8 cellular contexts compared by ENCODE assay signal in genomic region chr9:13088734-13089427, GRCh38.
DNase-seq lines count a peak whose midpoint lies in the region; ATAC-seq and TF ChIP-seq lines count a peak whose summit lies in the region.

No MANE protein-coding gene starts in this region.

- H3K27ac ChIP-seq in right cardiac atrium (ENCODE audit: low read length) (no peak overlapping the region), smooth muscle cell (ENCODE audit: low read depth) (no peak overlapping the region)

- POLR2A ChIA-PET in WTC11 (lab: Charles Lee): interaction anchor here (0.6 to 1.0 kb wide), 3 partner anchors 15 to 344 kb away, joined by 3 read pairs; no protein-coding TSS in a partner anchor

- no peaks in the 10 kb centered on the region for H4K20me1 ChIP-seq in smooth muscle cell (ENCODE audit: low read depth)

- DNase-seq in GM03348 (ENCODE audit: low spot score) (peak; percentile 85), NCI-H2107 treated with DMSO at 0.1 percent for 48 hours (lab: John Stamatoyannopoulos, UW; ENCODE audit: unreplicated experiment) (peak; percentile 77), WTC11 (ENCODE audit: low spot score) (peak; percentile 51), right cardiac atrium (peak in 2 of 3 donors; percentile 19 to 58), smooth muscle cell (lab: John Stamatoyannopoulos, UW; ENCODE audit: unreplicated experiment) (no peak), T-helper 17 cell (no peak)

- H3K4me3 Mint-ChIP-seq in WTC11 (no peak overlapping the region), T-helper 17 cell (no peak overlapping the region)

- intact Hi-C loops in right cardiac atrium (cut with DNase I): loop anchor here in 1 of 4 donors (10.0 kb wide), 1 partner anchor 364 kb away; no protein-coding TSS in a partner anchor

- H3K4me3 ChIP-seq in right cardiac atrium (ENCODE audit: low read length) (no peak overlapping the region), smooth muscle cell (peak overlapping the region; percentile 46)

- H3K9me3 ChIP-seq in right cardiac atrium (ENCODE audit: control insufficient read depth, low read length): no peaks in the 10 kb centered on the region
- no peaks in the 10 kb centered on the region for H3K9me3 ChIP-seq in smooth muscle cell (replicated peaks; ENCODE audit: low read depth)
- no peaks in the 10 kb centered on the region for H3K9me3 ChIP-seq in T-helper 17 cell (ENCODE audit: control insufficient read depth, low read length, poor library complexity, severe bottlenecking)

- H2AFZ ChIP-seq in smooth muscle cell (ENCODE audit: low read depth): peak overlapping the region; percentile 74

- H3K27ac Mint-ChIP-seq in WTC11 (no peak overlapping the region), T-helper 17 cell (no peak overlapping the region)

- peak overlapping the region; percentile 85 for H3K4me2 ChIP-seq in smooth muscle cell

- H3K36me3 Mint-ChIP-seq in WTC11 (no peaks in the 10 kb centered on the region), T-helper 17 cell (ENCODE audit: low read depth) (no peaks in the 10 kb centered on the region)

- TF ChIP-seq CTCF in WTC11 (IDR thresholded peaks at IDR 0.05): peak; percentile 65
- peak; percentile 69 for TF ChIP-seq CTCF in smooth muscle cell (IDR thresholded peaks at IDR 0.05; ENCODE audit: borderline replicate concordance, insufficient read depth, poor library complexity, severe bottlenecking)

- no peaks in the 10 kb centered on the region for H3K4me1 ChIP-seq in right cardiac atrium (ENCODE audit: control insufficient read depth, insufficient read depth, low read length)
- H3K4me1 ChIP-seq in smooth muscle cell (ENCODE audit: low read depth): peaks cover 9% of the 10 kb centered on the region

- 0 out of 2 replicates have a peak, but pooled peaks cover 3% of the 10 kb centered on the region for H3K9me3 Mint-ChIP-seq in WTC11

- 16% methylated on average over 10 of the region's 10 CpGs for WGBS in right cardiac atrium
- 18% methylated on average over 10 of the region's 10 CpGs for WGBS in smooth muscle cell (ENCODE audit: low lambda C conversion rate)

- peak; percentile 60 for ATAC-seq in HG02763 (IDR thresholded peaks at IDR 0.05; ENCODE audit: unreplicated experiment)
- peak; percentile 93 for ATAC-seq in WTC11
- peak; percentile 60 to 77 for ATAC-seq in right cardiac atrium
- ATAC-seq in GM21737 (IDR thresholded peaks at IDR 0.05; ENCODE audit: unreplicated experiment): no peak
- ATAC-seq in T-helper 17 cell: no peak

- CTCF ChIA-PET in WTC11 (lab: Charles Lee): interaction anchor here (0.6 to 1.7 kb wide), 10 partner anchors 12 to 370 kb away, joined by 3 to 13 read pairs (median 4); no protein-coding TSS in a partner anchor

- H3K79me2 ChIP-seq in smooth muscle cell (ENCODE audit: low read depth): no peaks in the 10 kb centered on the region

- no peak overlapping the region for H3K9ac ChIP-seq in smooth muscle cell (ENCODE audit: low read depth)

- H3K27me3 ChIP-seq in right cardiac atrium (ENCODE audit: control insufficient read depth, insufficient read depth) (no peaks in the 10 kb centered on the region), smooth muscle cell (ENCODE audit: low read depth) (no peaks in the 10 kb centered on the region)

- H3K27me3 Mint-ChIP-seq in WTC11 (ENCODE audit: low read depth): no peaks in the 10 kb centered on the region
- no peaks in the 10 kb centered on the region for H3K27me3 Mint-ChIP-seq in T-helper 17 cell

- H3F3A ChIP-seq in smooth muscle cell (ENCODE audit: low read depth): no peaks in the 10 kb centered on the region

- peaks cover 8% of the 10 kb centered on the region for H3K4me1 Mint-ChIP-seq in WTC11
- no peaks in the 10 kb centered on the region for H3K4me1 Mint-ChIP-seq in T-helper 17 cell

- H3K36me3 ChIP-seq in smooth muscle cell (ENCODE audit: low read depth): no peaks in the 10 kb centered on the region

TF ChIP-seq in WTC11, 78 proteins besides CTCF, POLR2A, EP300 and RAD21:
- TF ChIP-seq MYBL2 (CRISPR knock-in tag; IDR thresholded peaks at IDR 0.05): no peak
- no peak for TF ChIP-seq ERG (CRISPR knock-in tag; IDR thresholded peaks at IDR 0.05)
- no peak for TF ChIP-seq RELA (CRISPR knock-in tag; IDR thresholded peaks at IDR 0.05; ENCODE audit: borderline replicate concordance)

Comparison
In these comparisons a context has a peak if more than half of its experiments do, and no peak if none do; other contexts are left out.
1. DNase-seq: peak in GM03348 (single experiment), NCI-H2107 treated with DMSO at 0.1 percent for 48 hours (single experiment), WTC11 (single experiment) and right cardiac atrium (2 of 3); none in smooth muscle cell (single experiment) and T-helper 17 cell (0 of 3).
2. ATAC-seq: peak in HG02763 (single experiment), WTC11 (single experiment) and right cardiac atrium (2 of 2); none in GM21737 (single experiment) and T-helper 17 cell (single experiment).